Comparison of ENCODE assay signal across 31 cellular contexts in genomic region chr14:96914729-96915128, GRCh38.
"Had no signal": no experiment of that assay in that cellular context is flagged by ENCODE, and none has a peak within 500 bp of the region (broad histone marks: within the 10 kb centered on the region; RNA-seq: fewer than 3 reads in every experiment).

No MANE protein-coding gene starts in this region.

- H3K4me1 ChIP-seq: ascending aorta, breast epithelium, esophagus squamous epithelium, gastroesophageal sphincter had no signal

- H3K27me3 ChIP-seq: ascending aorta, breast epithelium, cardiac muscle cell, esophagus squamous epithelium, gastroesophageal sphincter, heart right ventricle, hepatocyte had no signal

- H3K4me3 ChIP-seq: ascending aorta, breast epithelium, cardiac muscle cell, esophagus squamous epithelium, gastroesophageal sphincter, heart right ventricle, hepatocyte had no signal

- H3K27ac Mint-ChIP-seq: activated CD4-positive, alpha-beta memory T cell treated with anti-CD3 and anti-CD28 coated beads for 36 hours; activated CD4-positive, alpha-beta T cell treated with anti-CD3 and anti-CD28 coated beads for 36 hours; activated CD4-positive, alpha-beta T cell treated with anti-CD3 and anti-CD28 coated beads, Interleukin-2, amount 10 ng/mL, durations not matched to agents 24 days and 14 days; activated CD8-positive, alpha-beta T cell treated with anti-CD3 and anti-CD28 coated beads, Interleukin-2, amount 10 ng/mL, durations not matched to agents 7 days and 5 days; activated naive CD4-positive, alpha-beta T cell treated with anti-CD3 and anti-CD28 coated beads, Interleukin-2, amount 10 ng/mL, durations not matched to agents 7 days and 5 days; activated naive CD4-positive, alpha-beta T cell treated with anti-CD3 and anti-CD28 coated beads, Interleukin-2, amount 50 U/mL, for 72 hours; activated naive CD8-positive, alpha-beta T cell treated with anti-CD3 and anti-CD28 coated beads, Interleukin-2, amount 10 ng/mL, durations not matched to agents 7 days and 5 days; activated T-cell treated with anti-CD3 and anti-CD28 coated beads, Interleukin-2, amount 50 U/mL, for 24 hours; activated T-cell treated with anti-CD3 and anti-CD28 coated beads, Interleukin-2, amount 50 U/mL, for 72 hours; effector memory CD8-positive, alpha-beta T cell had no signal

- ATAC-seq: activated CD4-positive, alpha-beta T cell treated with anti-CD3 and anti-CD28 coated beads for 36 hours; activated CD8-positive, alpha-beta T cell treated with anti-CD3 and anti-CD28 coated beads, Interleukin-2, amount 10 ng/mL, durations not matched to agents 7 days and 5 days; activated naive CD4-positive, alpha-beta T cell treated with anti-CD3 and anti-CD28 coated beads, Interleukin-2, amount 50 U/mL, for 72 hours; activated T-cell treated with anti-CD3 and anti-CD28 coated beads, Interleukin-2, amount 50 U/mL, for 72 hours; effector memory CD8-positive, alpha-beta T cell; gastroesophageal sphincter; heart right ventricle had no signal

- H3K36me3 ChIP-seq: ascending aorta, breast epithelium, cardiac muscle cell, esophagus squamous epithelium, gastroesophageal sphincter, heart right ventricle had no signal

- H3K4me3 Mint-ChIP-seq: activated CD4-positive, alpha-beta memory T cell treated with anti-CD3 and anti-CD28 coated beads for 36 hours; activated CD4-positive, alpha-beta T cell treated with anti-CD3 and anti-CD28 coated beads for 36 hours; activated CD4-positive, alpha-beta T cell treated with anti-CD3 and anti-CD28 coated beads, Interleukin-2, amount 10 ng/mL, durations not matched to agents 24 days and 14 days; activated CD8-positive, alpha-beta T cell treated with anti-CD3 and anti-CD28 coated beads, Interleukin-2, amount 10 ng/mL, durations not matched to agents 7 days and 5 days; activated naive CD4-positive, alpha-beta T cell treated with anti-CD3 and anti-CD28 coated beads, Interleukin-2, amount 10 ng/mL, durations not matched to agents 7 days and 5 days; activated naive CD8-positive, alpha-beta T cell treated with anti-CD3 and anti-CD28 coated beads, Interleukin-2, amount 10 ng/mL, durations not matched to agents 7 days and 5 days; activated T-cell treated with anti-CD3 and anti-CD28 coated beads, Interleukin-2, amount 50 U/mL, for 24 hours; activated T-cell treated with anti-CD3 and anti-CD28 coated beads, Interleukin-2, amount 50 U/mL, for 72 hours; brain; effector memory CD8-positive, alpha-beta T cell had no signal

- H3K27ac ChIP-seq: ascending aorta, breast epithelium, cardiac muscle cell, epithelial cell of prostate, esophagus squamous epithelium, gastroesophageal sphincter, heart right ventricle, hepatocyte had no signal

- H3K27me3 Mint-ChIP-seq: activated CD4-positive, alpha-beta memory T cell treated with anti-CD3 and anti-CD28 coated beads for 36 hours; activated CD4-positive, alpha-beta T cell treated with anti-CD3 and anti-CD28 coated beads for 36 hours; activated CD4-positive, alpha-beta T cell treated with anti-CD3 and anti-CD28 coated beads, Interleukin-2, amount 10 ng/mL, durations not matched to agents 24 days and 14 days; activated naive CD4-positive, alpha-beta T cell treated with anti-CD3 and anti-CD28 coated beads, Interleukin-2, amount 10 ng/mL, durations not matched to agents 7 days and 5 days; activated naive CD8-positive, alpha-beta T cell treated with anti-CD3 and anti-CD28 coated beads, Interleukin-2, amount 10 ng/mL, durations not matched to agents 7 days and 5 days; activated T-cell treated with anti-CD3 and anti-CD28 coated beads, Interleukin-2, amount 50 U/mL, for 24 hours; brain; effector memory CD8-positive, alpha-beta T cell had no signal

- DNase-seq: activated CD4-positive, alpha-beta memory T cell treated with anti-CD3 and anti-CD28 coated beads for 36 hours; activated CD4-positive, alpha-beta T cell treated with anti-CD3 and anti-CD28 coated beads for 36 hours; activated CD4-positive, alpha-beta T cell treated with anti-CD3 and anti-CD28 coated beads, Interleukin-2, amount 10 ng/mL, durations not matched to agents 24 days and 14 days; activated CD4-positive, CD25-positive, alpha-beta regulatory T cell; activated CD4-positive, CD25-positive, alpha-beta regulatory T cell treated with anti-CD3 and anti-CD28 coated beads, Interleukin-2, amount 50 U/mL, for 72 hours; activated CD8-positive, alpha-beta memory T cell treated with anti-CD3 and anti-CD28 coated beads, Interleukin-2, amount 50 U/mL, for 48 hours; activated CD8-positive, alpha-beta T cell treated with anti-CD3 and anti-CD28 coated beads, Interleukin-2, amount 10 ng/mL, durations not matched to agents 7 days and 5 days; activated gamma-delta T cell; activated naive CD4-positive, alpha-beta T cell; activated naive CD4-positive, alpha-beta T cell treated with anti-CD3 and anti-CD28 coated beads, Interleukin-2, amount 10 ng/mL, durations not matched to agents 7 days and 5 days; activated naive CD8-positive, alpha-beta T cell treated with anti-CD3 and anti-CD28 coated beads, Interleukin-2, amount 10 ng/mL, durations not matched to agents 7 days and 5 days; activated T-cell treated with anti-CD3 and anti-CD28 coated beads for 4 hours; activated T-cell treated with anti-CD3 and anti-CD28 coated beads, Interleukin-2, amount 50 U/mL, for 24 hours; activated T-cell treated with anti-CD3 and anti-CD28 coated beads, Interleukin-2, amount 50 U/mL, for 72 hours; central memory CD4-positive, alpha-beta T cell; cortex of kidney; dermis blood vessel endothelial cell; effector CD4-positive, alpha-beta T cell; effector memory CD8-positive, alpha-beta T cell; esophagus squamous epithelium; foreskin melanocyte; heart right ventricle; T-helper 2 cell had no signal

- H3K4me2 ChIP-seq: hepatocyte had no signal
